26 cellular contexts compared by ENCODE assay signal in the genomic region with DNA sequence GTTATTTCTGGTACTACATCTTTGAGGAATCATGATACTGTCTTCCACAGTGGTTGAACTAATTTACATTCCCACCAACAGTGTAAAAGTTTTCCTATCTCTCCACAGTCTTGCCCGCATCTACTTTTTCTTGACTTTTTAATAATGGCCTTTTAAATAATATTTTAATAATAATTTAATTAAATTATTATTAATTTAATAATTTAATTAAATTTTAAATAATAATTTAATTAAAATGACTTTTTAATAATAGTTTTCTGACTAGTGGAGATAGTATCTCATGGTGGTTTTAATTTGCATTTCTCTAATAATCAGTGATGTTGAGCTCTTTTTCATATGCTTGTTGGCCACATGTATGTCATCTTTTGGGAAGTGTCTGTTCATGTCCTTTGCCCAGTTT.
"Had no signal": no experiment of that assay in that cellular context is flagged by ENCODE, and none has a peak within 500 bp of the region (broad histone marks: within the 10 kb centered on the region; RNA-seq: fewer than 3 reads in every experiment).

No MANE protein-coding gene starts in this region.

- H3K27ac ChIP-seq: colonic mucosa, VCaP had no signal

- H3K4me1 Mint-ChIP-seq: activated B cell treated with CpG ODN at 0.5 μM for 24 hours; activated T-helper 17 cell treated with anti-CD3 and anti-CD28 coated beads, Interleukin-2, amount 50 U/mL, for 72 hours had no signal

- H3K27ac Mint-ChIP-seq: activated B cell treated with CpG ODN at 0.5 μM for 24 hours; activated CD8-positive, alpha-beta T cell treated with anti-CD3 and anti-CD28 coated beads for 36 hours; activated naive CD8-positive, alpha-beta T cell; activated T-helper 17 cell treated with anti-CD3 and anti-CD28 coated beads, Interleukin-2, amount 50 U/mL, for 72 hours had no signal

- H3K4me3 ChIP-seq: colonic mucosa had no signal

- H3K9me3 ChIP-seq: colonic mucosa had no signal

- H3K36me3 ChIP-seq: colonic mucosa had no signal

- H3K27me3 Mint-ChIP-seq: activated B cell treated with CpG ODN at 0.5 μM for 24 hours; activated CD8-positive, alpha-beta T cell treated with anti-CD3 and anti-CD28 coated beads for 36 hours; activated naive CD8-positive, alpha-beta T cell; activated T-helper 17 cell treated with anti-CD3 and anti-CD28 coated beads, Interleukin-2, amount 50 U/mL, for 72 hours had no signal

- DNase-seq: activated B cell treated with CpG ODN at 0.5 μM for 24 hours; activated CD4-positive, alpha-beta T cell treated with anti-CD3 and anti-CD28 coated beads for 48 hours; activated CD4-positive, alpha-beta T cell treated with anti-CD3 and anti-CD28 coated beads, Interleukin-2, amount 50 U/mL, for 1 hour; activated CD4-positive, alpha-beta T cell treated with anti-CD3 and anti-CD28 coated beads, Interleukin-2, amount 50 U/mL, for 48 hours; activated CD8-positive, alpha-beta memory T cell treated with anti-CD3 and anti-CD28 coated beads for 24 hours; activated CD8-positive, alpha-beta T cell treated with anti-CD3 and anti-CD28 coated beads for 36 hours; activated effector memory CD4-positive, alpha-beta T cell treated with Interleukin-2 at 50 U/mL for 16 hours; activated gamma-delta T cell treated with Interleukin-2 at 50 U/mL for 16 hours; activated naive CD4-positive, alpha-beta T cell treated with anti-CD3 and anti-CD28 coated beads, Interleukin-2, amount 50 U/mL, for 16 hours; activated naive CD4-positive, alpha-beta T cell treated with Interleukin-2 at 50 U/mL for 16 hours; activated T-cell treated with anti-CD3 and anti-CD28 coated beads, Interleukin-2, amount 50 U/mL, for 4 hours; amniotic stem cell; anterior cingulate cortex; caudate nucleus; colonic mucosa; effector CD8-positive, alpha-beta T cell; foreskin fibroblast; glutamatergic neuron; T-helper 2 cell had no signal

- ATAC-seq: activated CD4-positive, CD25-positive, alpha-beta regulatory T cell treated with anti-CD3 and anti-CD28 coated beads, Interleukin-2, amount 50 U/mL, for 24 hours; activated CD8-positive, alpha-beta T cell treated with anti-CD3 and anti-CD28 coated beads for 36 hours; activated T-cell treated with anti-CD3 and anti-CD28 coated beads, Interleukin-2, amount 50 U/mL, for 4 hours; activated T-helper 17 cell treated with anti-CD3 and anti-CD28 coated beads, Interleukin-2, amount 50 U/mL, for 72 hours; esophagus mucosa had no signal

- H3K36me3 Mint-ChIP-seq: activated naive CD8-positive, alpha-beta T cell had no signal

- H3K27me3 ChIP-seq: colonic mucosa had no signal

- H3K4me1 ChIP-seq: colonic mucosa had no signal

- FAIRE-seq: astrocyte, frontal cortex had no signal

- H3K4me3 Mint-ChIP-seq: activated B cell treated with CpG ODN at 0.5 μM for 24 hours; activated CD8-positive, alpha-beta T cell treated with anti-CD3 and anti-CD28 coated beads for 36 hours; activated naive CD8-positive, alpha-beta T cell; activated T-cell treated with anti-CD3 and anti-CD28 coated beads, Interleukin-2, amount 50 U/mL, for 4 hours; activated T-helper 17 cell treated with anti-CD3 and anti-CD28 coated beads, Interleukin-2, amount 50 U/mL, for 72 hours had no signal
